8 cellular contexts compared by ENCODE assay signal in the genomic region with DNA sequence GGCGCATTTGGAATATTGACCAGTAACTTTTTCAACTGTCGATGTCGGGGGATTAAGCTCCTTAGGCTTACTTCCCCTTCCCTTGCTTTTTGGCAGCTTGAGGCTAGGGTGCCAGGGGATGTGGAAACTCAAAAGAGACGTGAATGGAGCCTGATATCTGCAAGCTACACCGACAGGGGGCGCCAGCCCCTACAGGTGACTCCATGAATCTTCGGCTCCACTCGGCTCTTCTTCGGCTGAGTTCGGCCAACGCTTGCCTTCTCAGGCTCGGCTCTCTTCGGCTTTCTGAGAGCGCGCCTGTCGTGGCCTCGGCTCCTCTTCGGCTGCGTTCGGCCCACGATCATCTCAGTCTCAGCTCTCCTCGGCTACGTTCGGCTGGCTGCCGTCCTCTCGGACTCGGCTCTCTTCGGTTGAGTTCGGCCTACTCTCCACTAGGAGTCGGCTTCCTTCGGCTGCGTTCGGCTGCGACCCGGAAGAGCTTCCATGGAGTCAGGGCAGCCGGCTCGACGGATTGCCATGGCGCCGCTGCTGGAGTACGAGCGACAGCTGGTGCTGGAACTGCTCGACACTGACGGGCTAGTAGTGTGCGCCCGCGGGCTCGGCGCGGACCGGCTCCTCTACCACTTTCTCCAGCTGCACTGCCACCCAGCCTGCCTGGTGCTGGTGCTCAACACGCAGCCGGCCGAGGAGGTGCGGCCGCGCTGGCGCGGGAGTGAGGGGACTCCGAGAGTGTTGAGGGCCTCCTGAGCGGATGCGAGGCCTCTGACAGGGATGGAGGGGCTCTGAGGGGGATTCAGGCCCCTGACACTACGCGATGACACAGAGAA. TPM values are rescaled to one million over a fixed set of nuclear protein-coding genes. Genes with fewer than 3 reads are reported as not detected.
DNase-seq lines count a peak whose midpoint lies in the region; ATAC-seq and TF ChIP-seq lines count a peak whose summit lies in the region.

A gene (plus strand): TSS at position 472 of the 827 bp plus-strand sequence. CDS start 12 bp downstream, at position 484.

- TF ChIP-seq POLR2A in erythroblast (IDR thresholded peaks at IDR 0.05; ENCODE audit: low read length): peak; percentile 77

- H3K4me2 ChIP-seq in PC-9: peak within 1 kb of the TSS; percentile 94

- peak; percentile 96 for ATAC-seq in GM21717 (IDR thresholded peaks at IDR 0.05; ENCODE audit: unreplicated experiment)

- peak within 1 kb of the TSS; percentile 97 for H2AFZ ChIP-seq in PC-9

- peak within 1 kb of the TSS; percentile 83 for H3K4me3 ChIP-seq in PC-9
- H3K4me3 ChIP-seq in mucosa of rectum (ENCODE audit: low read length in 2 of 2): peak within 1 kb of the TSS; percentile 94

- peaks cover 16% of the 10 kb centered on the region for H3F3A ChIP-seq in PC-9 (ENCODE audit: insufficient read depth, low read depth)

- peak within 1 kb of the TSS; percentile 96 to 97 for H3K9ac ChIP-seq in mucosa of rectum (ENCODE audit: low read depth in 1 of 2, low read length in 2 of 2)

- DNase-seq in DMS79 treated with DMSO at 0.1 percent for 48 hours (lab: John Stamatoyannopoulos, UW): peak; percentile 97
- peak; percentile 100 for DNase-seq in KBM-7
- DNase-seq in PC-9: peak; percentile 97 to 100
- peak; percentile 98 for DNase-seq in activated T-cell treated with anti-CD3 and anti-CD28 coated beads, Interleukin-2, amount 50 U/mL, for 1 hour
- DNase-seq in erythroblast (lab: John Stamatoyannopoulos, UW): peak; percentile 98 to 99
- DNase-seq in stimulated activated CD8-positive, alpha-beta memory T cell treated with anti-CD3 and anti-CD28 coated beads, Interleukin-4, amount 100 ng/mL, for 48 hours: peak; percentile 99

- intact Hi-C loops in PC-9 (cut with micrococcal nuclease; ENCODE audit: unreplicated experiment): loop anchor here (1.0 to 5.0 kb wide), 5 partner anchors 54 to 1828 kb away; a partner anchor contains a TSS

- H3K79me2 ChIP-seq in PC-9 (ENCODE audit: low read depth): peaks cover 14% of the 10 kb centered on the region

- H3K9me2 ChIP-seq in PC-9 (ENCODE audit: insufficient read depth): no peaks in the 10 kb centered on the region

- TF ChIP-seq CTCF in PC-9 (conservative IDR thresholded peaks at IDR 0.05): peak; percentile 95

- TSS peak; percentile 41 for BruUV-seq in PC-9 (replicated peaks; lab: Mats Ljungman, UMichigan)

- H3K27me3 ChIP-seq in PC-9 (ENCODE audit: insufficient read depth, low read depth) (no peaks in the 10 kb centered on the region), mucosa of rectum (ENCODE audit: control insufficient read depth in 2 of 2, insufficient read depth in 2 of 2, low read length in 2 of 2) (no peaks in the 10 kb centered on the region)

- POLR2A ChIA-PET in PC-9 (lab: Charles Lee; ENCODE audit: unreplicated experiment): interaction anchor here (0.5 to 0.7 kb wide), 8 partner anchors 155 to 1497 kb away, joined by 3 to 5 read pairs (median 4); no protein-coding TSS in a partner anchor

- H3K9me3 ChIP-seq in PC-9 (ENCODE audit: insufficient read depth, low read depth) (no peaks in the 10 kb centered on the region), mucosa of rectum (ENCODE audit: control insufficient read depth in 2 of 2, low read length in 2 of 2) (no peaks in the 10 kb centered on the region)

- CTCF ChIA-PET in PC-9 (lab: Charles Lee): interaction anchor here (0.5 to 1.5 kb wide), 10 partner anchors 15 to 1174 kb away, joined by 3 to 9 read pairs (median 4); no protein-coding TSS in a partner anchor

- in situ Hi-C loops in KBM-7 (cut with MboI; ENCODE audit: low pct_unique_long_range_greater_than_20kb, low sequenced_read_pairs): loop anchor here (10.0 kb wide), 1 partner anchor 365 kb away; no protein-coding TSS in a partner anchor

- no peaks in the 10 kb centered on the region for H4K20me1 ChIP-seq in PC-9 (ENCODE audit: insufficient read depth)

- peak within 1 kb of the TSS; percentile 49 for H3K27ac ChIP-seq in PC-9
- H3K27ac ChIP-seq in mucosa of rectum (ENCODE audit: low read depth in 2 of 2, low read length in 2 of 2): peak within 1 kb of the TSS in 1 of 2 donors; percentile 67

- H3K36me3 ChIP-seq in PC-9 (ENCODE audit: low read depth) (0 out of 2 replicates have a peak, but pooled peaks cover 10% of the 10 kb centered on the region), mucosa of rectum (ENCODE audit: control insufficient read depth in 2 of 2, insufficient read depth in 2 of 2, low read length in 2 of 2) (peaks cover 0 to 5% of the 10 kb centered on the region in 2 donors)

- H3K4me1 ChIP-seq in PC-9 (replicated peaks; ENCODE audit: insufficient read depth) (peaks cover 9% of the 10 kb centered on the region), mucosa of rectum (ENCODE audit: control insufficient read depth in 2 of 2, insufficient read depth in 2 of 2, low read length in 2 of 2) (peaks cover 9 to 15% of the 10 kb centered on the region in 2 donors)

RNA-seq across cellular contexts. Expression of the gene that starts here (rescaled TPM):
- 13.5 and 17.4 TPM in 2 replicates for total RNA-seq in PC-9 (2021)
